Comparison of ENCODE assay signal across 16 cellular contexts in genomic region chr17:27343972-27344607, GRCh38. TPM values are rescaled to one million over a fixed set of nuclear protein-coding genes. Genes with fewer than 3 reads are reported as not detected.
A peak's percentile ranks its signal among the peaks of the same experiment; 100 is the strongest.
DNase-seq lines count a peak whose midpoint lies in the region; FAIRE-seq and TF ChIP-seq lines count a peak whose summit lies in the region.
"Had no signal": no experiment of that assay in that cellular context is flagged by ENCODE, and none has a peak within 500 bp of the region (broad histone marks: within the 10 kb centered on the region; RNA-seq: fewer than 3 reads in every experiment).

No MANE protein-coding gene starts in this region.

- DNase-seq in AML-193 (lab: John Stamatoyannopoulos, UW), result peak; percentile 16 to 27
- DNase-seq in H9, result no peak
- DNase-seq in astrocyte (ENCODE audit: low read depth), result peak; percentile 77
- peak; percentile 77 to 85 for DNase-seq in lung microvascular endothelial cell (ENCODE audit: low read depth in 2 of 2)
- DNase-seq in iPS-NIHi11 (ENCODE audit: low spot score), result no peak
- no peak for DNase-seq in NCI-H2171 treated with DMSO at 0.1 percent for 48 hours (lab: John Stamatoyannopoulos, UW)
- DNase-seq in T-helper 9 cell, result no peak
- no peak for DNase-seq in caudate nucleus (lab: John Stamatoyannopoulos, UW)
- DNase-seq: activated naive CD8-positive, alpha-beta T cell treated with anti-CD3 and anti-CD28 coated beads for 36 hours; CD8-positive, alpha-beta memory T cell; NCI-H1105; nephron progenitor cell; SHP77 had no signal

- peaks cover 6% of the 10 kb centered on the region; the same call in 1 of the 2 replicates for H3K4me1 ChIP-seq in H9 (ENCODE audit: insufficient read depth, low read length)
- no peaks in the 10 kb centered on the region for H3K4me1 ChIP-seq in astrocyte (ENCODE audit: insufficient read depth, low read length)

- no peak overlapping the region for H3K4me3 ChIP-seq in astrocyte (ENCODE audit: insufficient read depth, low read depth, low read length)
- H3K4me3 ChIP-seq: skin epidermis, suprapubic skin had no signal

- H4K5ac ChIP-seq in H9 (ENCODE audit: insufficient read length, low read depth, low read length), result no peak overlapping the region

- no peaks in the 10 kb centered on the region for H3K36me3 ChIP-seq in astrocyte (ENCODE audit: insufficient read depth, low read length)
- H3K36me3 ChIP-seq: suprapubic skin had no signal

- H2BK5ac ChIP-seq in H9 (ENCODE audit: insufficient read length, low read length), result no peak overlapping the region

- TF ChIP-seq CTCF in H9 (conservative IDR thresholded peaks at IDR 0.05), result no peak
- TF ChIP-seq CTCF in astrocyte (IDR thresholded peaks at IDR 0.05; ENCODE audit: insufficient read depth, low read depth, low read length), result no peak

- WGBS in H9 (ENCODE audit: extremely low coverage, insufficient read length, low lambda C conversion rate), result no CpG with 5 or more reads among the region's 3 CpGs

- no peak overlapping the region for H2AK5ac ChIP-seq in H9 (ENCODE audit: insufficient read length, low read length)

- H3K9me3 ChIP-seq in H9 (ENCODE audit: control insufficient read depth, low read depth, low read length) (no peaks in the 10 kb centered on the region), astrocyte (ENCODE audit: insufficient read depth, low read depth, low read length) (no peaks in the 10 kb centered on the region)
- H3K9me3 ChIP-seq: suprapubic skin had no signal

- H3K79me2 ChIP-seq in H9 (ENCODE audit: insufficient read depth, low read length), result no peaks in the 10 kb centered on the region
- H3K79me2 ChIP-seq in astrocyte (ENCODE audit: insufficient read depth, low read length), result no peaks in the 10 kb centered on the region

- H3K27ac Mint-ChIP-seq in H9 (peak overlapping the region; percentile 82 to 99 (median 92)), astrocyte (ENCODE audit: unreplicated experiment) (no peak overlapping the region)
- H3K27ac Mint-ChIP-seq: activated naive CD8-positive, alpha-beta T cell treated with anti-CD3 and anti-CD28 coated beads for 36 hours; CD8-positive, alpha-beta memory T cell had no signal

- no peak overlapping the region; the same call in 1 of the 2 replicates for H3K14ac ChIP-seq in H9 (ENCODE audit: insufficient read depth, low read length)

- H3K27me3 Mint-ChIP-seq in H9 (ENCODE audit: low read depth), result no peaks in the 10 kb centered on the region
- H3K27me3 Mint-ChIP-seq in astrocyte (ENCODE audit: low read depth, unreplicated experiment), result no peaks in the 10 kb centered on the region

- no peaks in the 10 kb centered on the region for H3K79me1 ChIP-seq in H9 (ENCODE audit: insufficient read depth, low read depth, low read length, poor library complexity, severe bottlenecking)

- H3K4me2 ChIP-seq in H9 (ENCODE audit: insufficient read depth, insufficient read length, low read length) (no peak overlapping the region), astrocyte (ENCODE audit: low read length) (peak overlapping the region; percentile 8)

- H3K4me1 Mint-ChIP-seq in H9, result peaks cover 46 to 68% of the 10 kb centered on the region in 2 experiments
- H3K4me1 Mint-ChIP-seq in astrocyte (ENCODE audit: low read depth, unreplicated experiment), result peaks cover 13% of the 10 kb centered on the region

- peaks cover 3% of the 10 kb centered on the region for H3K23me2 ChIP-seq in H9 (ENCODE audit: insufficient read length, low read depth, low read length, poor library complexity, severe bottlenecking)

- H2BK120ac ChIP-seq in H9 (ENCODE audit: low read depth, low read length, poor library complexity, severe bottlenecking), result no peak overlapping the region

- H2BK15ac ChIP-seq in H9 (ENCODE audit: low read depth, low read length), result no peak overlapping the region

- H3K4ac ChIP-seq in H9 (ENCODE audit: low read depth, low read length), result no peak overlapping the region

- peak overlapping the region; percentile 0 for H3K18ac ChIP-seq in H9 (ENCODE audit: insufficient read length, low read depth, low read length)

- no peak overlapping the region for H4K8ac ChIP-seq in H9 (replicated peaks; ENCODE audit: insufficient read length, low read depth, low read length)

- H3K36me3 Mint-ChIP-seq in H9 (ENCODE audit: insufficient read depth in 1 of 3, low read depth in 3 of 3), result no peaks in the 10 kb centered on the region
- H3K36me3 Mint-ChIP-seq in astrocyte (ENCODE audit: low read depth, unreplicated experiment), result no peaks in the 10 kb centered on the region
- H3K36me3 Mint-ChIP-seq: activated naive CD8-positive, alpha-beta T cell treated with anti-CD3 and anti-CD28 coated beads for 36 hours; CD8-positive, alpha-beta memory T cell had no signal

- H3K23ac ChIP-seq in H9 (ENCODE audit: insufficient read length, low read depth, low read length), result no peak overlapping the region

- H3K56ac ChIP-seq in H9 (ENCODE audit: insufficient read length, low read depth, low read length), result no peak overlapping the region

- H3K4me3 Mint-ChIP-seq in H9 (peak overlapping the region in 1 of 2 experiments; percentile 53; a peak in 2 of 5 replicates), astrocyte (ENCODE audit: unreplicated experiment) (no peak overlapping the region)
- H3K4me3 Mint-ChIP-seq: activated naive CD8-positive, alpha-beta T cell treated with anti-CD3 and anti-CD28 coated beads for 36 hours; CD8-positive, alpha-beta memory T cell had no signal

- H2BK12ac ChIP-seq in H9 (ENCODE audit: insufficient read length, low read depth, low read length), result peak overlapping the region; percentile 85

- H4K91ac ChIP-seq in H9 (ENCODE audit: insufficient read length, low read depth, low read length), result peak overlapping the region; percentile 45

- H3K27ac ChIP-seq in H9 (ENCODE audit: insufficient read length, low read depth, low read length), result peak overlapping the region; percentile 98
- no peak overlapping the region for H3K27ac ChIP-seq in astrocyte (ENCODE audit: low read depth, low read length)
- no peak overlapping the region for H3K27ac ChIP-seq in caudate nucleus (ENCODE audit: low read depth, low read length)
- H3K27ac ChIP-seq: suprapubic skin had no signal

- no peak overlapping the region for H3T11ph ChIP-seq in H9 (ENCODE audit: low read length)

- no peaks in the 10 kb centered on the region; a peak in 1 of 5 replicates for H3K9me3 Mint-ChIP-seq in H9
- no peaks in the 10 kb centered on the region for H3K9me3 Mint-ChIP-seq in astrocyte (ENCODE audit: unreplicated experiment)
- H3K9me3 Mint-ChIP-seq: activated naive CD8-positive, alpha-beta T cell treated with anti-CD3 and anti-CD28 coated beads for 36 hours; CD8-positive, alpha-beta memory T cell; nephron progenitor cell had no signal

- H3K9ac ChIP-seq in H9 (ENCODE audit: extremely low read depth, insufficient read length, low read length) (no peak overlapping the region), astrocyte (ENCODE audit: low read length) (no peak overlapping the region)

- no peaks in the 10 kb centered on the region for H4K20me1 ChIP-seq in H9 (ENCODE audit: control insufficient read depth, insufficient read depth, insufficient read length)
- no peaks in the 10 kb centered on the region for H4K20me1 ChIP-seq in astrocyte (ENCODE audit: insufficient read depth, low read length)

- H2AFZ ChIP-seq in H9 (ENCODE audit: low read length) (no peak overlapping the region), astrocyte (ENCODE audit: low read depth, low read length) (no peak overlapping the region)

- FAIRE-seq in astrocyte (lab: Jason Lieb, UNC), result no peak
- FAIRE-seq: frontal cortex had no signal

- H3K27me3 ChIP-seq in H9 (ENCODE audit: insufficient read depth, low read length), result no peaks in the 10 kb centered on the region
- H3K27me3 ChIP-seq in astrocyte (ENCODE audit: insufficient read depth, low read length), result no peaks in the 10 kb centered on the region
- H3K27me3 ChIP-seq: suprapubic skin had no signal

- H2BK20ac ChIP-seq in H9 (ENCODE audit: low read depth, low read length, poor library complexity, severe bottlenecking), result no peak overlapping the region

RNA-seq across cellular contexts. Expression of gene WSB1, which starts 50.2 kb away (rescaled TPM):
- 173 and 187 TPM in 2 replicates for total RNA-seq in H9 (2021)
- 217 and 253 TPM in 2 replicates for total RNA-seq in astrocyte
- total RNA-seq in lung microvascular endothelial cell, result 276 and 293 TPM in 2 replicates

Comparison
In these comparisons a context has a peak if more than half of its experiments do, and no peak if none do; other contexts are left out.
1. DNase-seq: peak in AML-193 (2 of 2), astrocyte (single experiment) and lung microvascular endothelial cell (2 of 2); none in H9 (single experiment), iPS-NIHi11 (single experiment), NCI-H2171 treated with DMSO at 0.1 percent for 48 hours (single experiment), T-helper 9 cell (single experiment) and caudate nucleus (0 of 61).